ENCODE assay signal across 29 cellular contexts in the genomic region with DNA sequence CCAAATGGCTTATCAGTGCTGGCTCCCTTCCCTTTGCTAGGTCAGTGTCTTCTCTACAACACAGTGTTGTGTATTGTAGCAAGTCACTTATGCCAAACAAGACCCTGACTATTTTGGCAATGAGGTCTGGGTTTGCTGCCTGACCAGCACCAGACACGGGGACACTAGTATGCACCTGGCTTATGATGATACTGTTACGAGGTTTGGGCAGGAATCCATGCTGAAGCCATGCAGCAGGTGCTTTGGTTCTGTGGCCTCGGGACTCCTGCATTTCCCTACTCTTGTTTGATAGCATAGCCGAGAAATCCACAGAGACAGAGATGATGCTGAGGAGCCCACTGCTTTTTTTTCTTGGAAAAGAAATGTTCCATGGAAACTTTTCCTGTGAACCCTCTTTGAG.
"Had no signal": no experiment of that assay in that cellular context is flagged by ENCODE, and none has a peak within 500 bp of the region (broad histone marks: within the 10 kb centered on the region; RNA-seq: fewer than 3 reads in every experiment).

No MANE protein-coding gene starts in this region.

- H3K4me1 ChIP-seq: adrenal gland, body of pancreas, foreskin keratinocyte, gastrocnemius medialis had no signal

- DNase-seq: activated CD4-positive, alpha-beta memory T cell treated with anti-CD3 and anti-CD28 coated beads for 36 hours; activated CD4-positive, alpha-beta T cell treated with anti-CD3 and anti-CD28 coated beads for 36 hours; activated CD4-positive, alpha-beta T cell treated with anti-CD3 and anti-CD28 coated beads, Interleukin-2, amount 10 ng/mL, durations not matched to agents 24 days and 14 days; activated CD4-positive, CD25-positive, alpha-beta regulatory T cell; activated CD4-positive, CD25-positive, alpha-beta regulatory T cell treated with anti-CD3 and anti-CD28 coated beads, Interleukin-2, amount 50 U/mL, for 72 hours; activated CD8-positive, alpha-beta memory T cell treated with anti-CD3 and anti-CD28 coated beads, Interleukin-2, amount 10 ng/mL, durations not matched to agents 7 days and 5 days; activated CD8-positive, alpha-beta memory T cell treated with anti-CD3 and anti-CD28 coated beads, Interleukin-2, amount 50 U/mL, for 4 hours; activated CD8-positive, alpha-beta T cell treated with anti-CD3 and anti-CD28 coated beads, Interleukin-2, amount 10 ng/mL, durations not matched to agents 7 days and 5 days; activated effector memory CD4-positive, alpha-beta T cell treated with anti-CD3 and anti-CD28 coated beads, Interleukin-2, amount 50 U/mL, for 16 hours; activated naive CD4-positive, alpha-beta T cell treated with anti-CD3 and anti-CD28 coated beads for 36 hours; activated naive CD8-positive, alpha-beta T cell treated with anti-CD3 and anti-CD28 coated beads for 36 hours; activated naive CD8-positive, alpha-beta T cell treated with anti-CD3 and anti-CD28 coated beads, Interleukin-2, amount 50 U/mL, for 24 hours; activated T-cell treated with anti-CD3 and anti-CD28 coated beads, Interleukin-2, amount 50 U/mL, for 1 hour; activated T-cell treated with anti-CD3 and anti-CD28 coated beads, Interleukin-2, amount 50 U/mL, for 48 hours; adrenal gland; amygdala; aorta; body of pancreas; caudate nucleus; cortex of kidney; dermis blood vessel endothelial cell; effector CD4-positive, alpha-beta T cell; effector memory CD8-positive, alpha-beta T cell; erythroblast; foreskin keratinocyte; gastrocnemius medialis; glutamatergic neuron; T-helper 2 cell had no signal

- H3K27me3 ChIP-seq: adrenal gland, body of pancreas, esophagus muscularis mucosa, foreskin keratinocyte, gastrocnemius medialis had no signal

- ATAC-seq: activated CD4-positive, alpha-beta T cell treated with anti-CD3 and anti-CD28 coated beads for 36 hours; activated CD8-positive, alpha-beta memory T cell treated with anti-CD3 and anti-CD28 coated beads, Interleukin-2, amount 10 ng/mL, durations not matched to agents 7 days and 5 days; activated CD8-positive, alpha-beta T cell treated with anti-CD3 and anti-CD28 coated beads, Interleukin-2, amount 10 ng/mL, durations not matched to agents 7 days and 5 days; activated naive CD8-positive, alpha-beta T cell treated with anti-CD3 and anti-CD28 coated beads, Interleukin-2, amount 50 U/mL, for 24 hours; body of pancreas; effector memory CD8-positive, alpha-beta T cell; foreskin keratinocyte; gastrocnemius medialis had no signal

- H3K27ac ChIP-seq: adrenal gland, body of pancreas, esophagus muscularis mucosa, foreskin keratinocyte, gastrocnemius medialis had no signal

- H3K9me3 ChIP-seq: adrenal gland, body of pancreas, esophagus muscularis mucosa, gastrocnemius medialis had no signal

- H3K4me3 ChIP-seq: adrenal gland, body of pancreas, esophagus muscularis mucosa, gastrocnemius medialis had no signal

- H3K36me3 ChIP-seq: adrenal gland, esophagus muscularis mucosa, gastrocnemius medialis had no signal
